Comparison of ENCODE assay signal across 12 cellular contexts in genomic region chr19:17751912-17752273, GRCh38. TPM values are rescaled to one million over a fixed set of nuclear protein-coding genes. Genes with fewer than 3 reads are reported as not detected.
A peak's percentile ranks its signal among the peaks of the same experiment; 100 is the strongest.
DNase-seq lines count a peak whose midpoint lies in the region; ATAC-seq and TF ChIP-seq lines count a peak whose summit lies in the region.
"Had no signal": no experiment of that assay in that cellular context is flagged by ENCODE, and none has a peak within 500 bp of the region (broad histone marks: within the 10 kb centered on the region; RNA-seq: fewer than 3 reads in every experiment).

No MANE protein-coding gene starts in this region.

- peak overlapping the region in 1 of 5 experiments; percentile 34 for H3K4me3 Mint-ChIP-seq in brain

- H3K27me3 Mint-ChIP-seq in brain = no peaks in the 10 kb centered on the region

- H3K36me3 Mint-ChIP-seq in brain = peaks cover 4% of the 10 kb centered on the region

- H3K4me1 ChIP-seq in spleen = peaks cover 35 to 99% (median 91%) of the 10 kb centered on the region in 6 donors

- no peaks in the 10 kb centered on the region for H3K9me3 ChIP-seq in spleen
- H3K9me3 ChIP-seq: gastroesophageal sphincter had no signal

- no peaks in the 10 kb centered on the region for H3K27me3 ChIP-seq in spleen (replicated peaks in 1 of 7)
- H3K27me3 ChIP-seq: gastroesophageal sphincter had no signal

- peaks cover 74% of the 10 kb centered on the region for H3K4me1 Mint-ChIP-seq in brain

- peak overlapping the region in 3 of 5 experiments; percentile 62 to 70 (median 66) for H3K27ac Mint-ChIP-seq in brain

- H3K36me3 ChIP-seq in spleen = peaks cover 0 to 27% (median 5%) of the 10 kb centered on the region in 6 donors
- H3K36me3 ChIP-seq: gastroesophageal sphincter had no signal

- DNase-seq in NAMALWA (ENCODE audit: low spot score) = peak; percentile 64
- no peak for DNase-seq in spleen
- DNase-seq in COLO829 (ENCODE audit: low spot score) = no peak
- DNase-seq: EL had no signal

- ATAC-seq in GM21619 (IDR thresholded peaks at IDR 0.05; ENCODE audit: unreplicated experiment) (no peak), HG02678 (IDR thresholded peaks at IDR 0.05; ENCODE audit: unreplicated experiment) (no peak)
- ATAC-seq: gastroesophageal sphincter, Right ventricle myocardium inferior had no signal

- H3K27ac ChIP-seq in spleen = peak overlapping the region; percentile 76 to 95 (median 88)
- H3K27ac ChIP-seq: gastroesophageal sphincter had no signal

- peak overlapping the region; percentile 48 for H3K4me3 ChIP-seq in GM12875 (ENCODE audit: low read depth, low read length)
- peak overlapping the region in 7 of 8 donors; percentile 24 to 70 (median 43) for H3K4me3 ChIP-seq in spleen
- H3K4me3 ChIP-seq: lung had no signal

- no peak for TF ChIP-seq CTCF in GM12875 (IDR thresholded peaks at IDR 0.05; ENCODE audit: borderline replicate concordance, insufficient read depth, low read depth, low read length)
- TF ChIP-seq CTCF in brain (conservative IDR thresholded peaks at IDR 0.05) = no peak
- TF ChIP-seq CTCF in spleen (IDR thresholded peaks at IDR 0.05 in 8 of 11, conservative IDR thresholded peaks at IDR 0.05 in 3 of 11) = no peak

- intact Hi-C loops in spleen (cut with DNase I; ENCODE audit: low total_unique reads) = no loop called here

- no peak for TF ChIP-seq POLR2A in spleen (IDR thresholded peaks at IDR 0.05)

- H3K9me3 Mint-ChIP-seq in brain = peaks cover 0 to 2% (median 0%) of the 10 kb centered on the region in 5 experiments

- 24 to 34% (median 26%) methylated on average over 2 of the region's 2 CpGs for WGBS in spleen, 5 donors

RNA-seq across cellular contexts. Expression of gene FCHO1, which starts 0.6 kb away (rescaled TPM):
- polyA plus RNA-seq in brain (ENCODE audit: insufficient read depth, low read depth, low replicate concordance) (18.4 TPM), spleen (10 to 100 TPM; 11.3 to 20.3 (median 15.3) TPM)
- 10 to 100 TPM; 19.7 to 48.3 (median 34.5) TPM for total RNA-seq in spleen

RNA-seq across cellular contexts. Expression of gene MAP1S, which starts 32.6 kb away (rescaled TPM):
- polyA plus RNA-seq in brain (ENCODE audit: insufficient read depth, low read depth, low replicate concordance) (102 TPM), spleen (10 to 100 TPM; 15.0 to 15.9 (median 15.0) TPM)
- total RNA-seq in spleen = 10 to 100 TPM; 33.4 to 63.1 (median 45.6) TPM

RNA-seq across cellular contexts. Expression of gene B3GNT3, which starts 43.0 kb away (rescaled TPM):
- not detected for polyA plus RNA-seq in brain (ENCODE audit: insufficient read depth, low read depth, low replicate concordance)
- 1 to 10 TPM in 2 of 7 donors, under 1 TPM in 3, not detected in 2; 0.36 to 1.6 (median 0.88) TPM for total RNA-seq in spleen
- under 1 TPM in 2 of 3 donors, not detected in 1; 0.05 to 0.16 TPM for polyA plus RNA-seq in spleen
- total RNA-seq: chondrocyte, Right ventricle myocardium inferior had no signal
